Comparison of ENCODE assay signal across 1 cellular context in the genomic region with DNA sequence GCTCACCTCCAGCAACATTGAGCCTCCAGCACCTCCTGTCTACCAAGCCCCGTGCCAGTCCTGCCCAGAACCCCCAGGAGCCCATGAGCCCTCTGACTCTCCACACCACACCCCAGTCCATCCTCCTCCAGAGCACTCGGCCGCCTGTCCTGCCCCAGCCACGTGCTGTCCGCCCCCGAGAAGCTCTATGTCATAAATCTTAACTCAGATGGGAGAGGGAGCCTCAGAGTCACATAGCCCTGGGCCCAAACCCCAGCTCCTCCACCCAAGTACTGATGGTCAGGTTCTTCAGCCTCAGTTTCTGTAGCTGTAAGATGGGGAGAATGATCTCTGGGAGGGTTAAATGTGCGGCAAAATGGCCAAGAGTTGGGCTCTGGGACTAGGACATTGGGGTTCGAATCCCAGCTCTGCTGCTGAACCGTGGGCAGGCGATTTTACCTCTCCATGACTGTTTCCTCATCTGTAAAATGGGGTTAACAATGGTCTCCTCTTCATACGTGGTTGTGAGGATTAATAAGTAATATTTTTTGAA.
TF ChIP-seq lines count a peak whose summit lies in the region.

No MANE protein-coding gene starts in this region.

TF ChIP-seq in K562, 482 proteins besides CTCF, POLR2A, EP300 and RAD21 (continued from another document):
- TF ChIP-seq HDAC6 (IDR thresholded peaks at IDR 0.05; ENCODE audit: low read depth, low read length) (no peak), NEUROD1 (IDR thresholded peaks at IDR 0.05; ENCODE audit: borderline replicate concordance, low read depth, low read length, partially characterized antibody) (no peak), ZFP1 (CRISPR knock-in tag; IDR thresholded peaks at IDR 0.05) (no peak), ADNP (tag; IDR thresholded peaks at IDR 0.05) (peak; percentile 18; the same call in 1 of the 2 replicates), GABPA (tag; conservative IDR thresholded peaks at IDR 0.05; ENCODE audit: low read depth) (peak; percentile 35; the same call in 1 of the 2 replicates), BHLHE40 (IDR thresholded peaks at IDR 0.05; ENCODE audit: low read length) (peak; percentile 74), STAG1 (CRISPR knock-in tag; IDR thresholded peaks at IDR 0.05; ENCODE audit: borderline replicate concordance) (no peak), ZNF347 (CRISPR knock-in tag; IDR thresholded peaks at IDR 0.05; ENCODE audit: low read depth) (no peak), HNRNPL (IDR thresholded peaks at IDR 0.05; ENCODE audit: low read depth, low read length) (no peak), PYGO2 (tag; IDR thresholded peaks at IDR 0.05) (no peak), ZNF57 (CRISPR knock-in tag; IDR thresholded peaks at IDR 0.05) (no peak), ZNF253 (CRISPR knock-in tag; conservative IDR thresholded peaks at IDR 0.05) (no peak), MAZ (CRISPR knock-in tag; conservative IDR thresholded peaks at IDR 0.05 in 1 of 2, IDR thresholded peaks at IDR 0.05 in 1 of 2) (0 out of 4 replicates have a peak, but pooled peaks of 1 of the 2 experiments have one; percentile 18), TEAD2 (tag; IDR thresholded peaks at IDR 0.05) (no peak), TEAD4 (IDR thresholded peaks at IDR 0.05; ENCODE audit: low read length) (no peak), TEAD4 (CRISPR knock-in tag; IDR thresholded peaks at IDR 0.05; ENCODE audit: borderline replicate concordance) (no peak), PML (IDR thresholded peaks at IDR 0.05; ENCODE audit: low read length) (no peak), MYC (IDR thresholded peaks at IDR 0.05; ENCODE audit: low read depth, low read length) (peak; percentile 50; the same call in 1 of the 2 replicates), MYC (CRISPR knock-in tag; IDR thresholded peaks at IDR 0.05; ENCODE audit: borderline replicate concordance, low read depth) (no peak), ERF (CRISPR knock-in tag; IDR thresholded peaks at IDR 0.05) (0 out of 2 replicates have a peak, but pooled peaks have one; percentile 26), OTX1 (CRISPR knock-in tag; IDR thresholded peaks at IDR 0.05) (no peak), MEIS2 (IDR thresholded peaks at IDR 0.05; ENCODE audit: partially characterized antibody) (peak; percentile 85), KDM1A (IDR thresholded peaks at IDR 0.05) (peak; percentile 36 to 60; a peak in 1 of 4 replicates), SRF (CRISPR knock-in tag; IDR thresholded peaks at IDR 0.05) (no peak)
- TF ChIP-seq, protein P1, sequence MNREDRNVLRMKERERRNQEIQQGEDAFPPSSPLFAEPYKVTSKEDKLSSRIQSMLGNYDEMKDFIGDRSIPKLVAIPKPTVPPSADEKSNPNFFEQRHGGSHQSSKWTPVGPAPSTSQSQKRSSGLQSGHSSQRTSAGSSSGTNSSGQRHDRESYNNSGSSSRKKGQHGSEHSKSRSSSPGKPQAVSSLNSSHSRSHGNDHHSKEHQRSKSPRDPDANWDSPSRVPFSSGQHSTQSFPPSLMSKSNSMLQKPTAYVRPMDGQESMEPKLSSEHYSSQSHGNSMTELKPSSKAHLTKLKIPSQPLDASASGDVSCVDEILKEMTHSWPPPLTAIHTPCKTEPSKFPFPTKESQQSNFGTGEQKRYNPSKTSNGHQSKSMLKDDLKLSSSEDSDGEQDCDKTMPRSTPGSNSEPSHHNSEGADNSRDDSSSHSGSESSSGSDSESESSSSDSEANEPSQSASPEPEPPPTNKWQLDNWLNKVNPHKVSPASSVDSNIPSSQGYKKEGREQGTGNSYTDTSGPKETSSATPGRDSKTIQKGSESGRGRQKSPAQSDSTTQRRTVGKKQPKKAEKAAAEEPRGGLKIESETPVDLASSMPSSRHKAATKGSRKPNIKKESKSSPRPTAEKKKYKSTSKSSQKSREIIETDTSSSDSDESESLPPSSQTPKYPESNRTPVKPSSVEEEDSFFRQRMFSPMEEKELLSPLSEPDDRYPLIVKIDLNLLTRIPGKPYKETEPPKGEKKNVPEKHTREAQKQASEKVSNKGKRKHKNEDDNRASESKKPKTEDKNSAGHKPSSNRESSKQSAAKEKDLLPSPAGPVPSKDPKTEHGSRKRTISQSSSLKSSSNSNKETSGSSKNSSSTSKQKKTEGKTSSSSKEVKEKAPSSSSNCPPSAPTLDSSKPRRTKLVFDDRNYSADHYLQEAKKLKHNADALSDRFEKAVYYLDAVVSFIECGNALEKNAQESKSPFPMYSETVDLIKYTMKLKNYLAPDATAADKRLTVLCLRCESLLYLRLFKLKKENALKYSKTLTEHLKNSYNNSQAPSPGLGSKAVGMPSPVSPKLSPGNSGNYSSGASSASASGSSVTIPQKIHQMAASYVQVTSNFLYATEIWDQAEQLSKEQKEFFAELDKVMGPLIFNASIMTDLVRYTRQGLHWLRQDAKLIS (CRISPR knock-in tag; IDR thresholded peaks at IDR 0.05), result no peak
- TF ChIP-seq, protein P2, sequence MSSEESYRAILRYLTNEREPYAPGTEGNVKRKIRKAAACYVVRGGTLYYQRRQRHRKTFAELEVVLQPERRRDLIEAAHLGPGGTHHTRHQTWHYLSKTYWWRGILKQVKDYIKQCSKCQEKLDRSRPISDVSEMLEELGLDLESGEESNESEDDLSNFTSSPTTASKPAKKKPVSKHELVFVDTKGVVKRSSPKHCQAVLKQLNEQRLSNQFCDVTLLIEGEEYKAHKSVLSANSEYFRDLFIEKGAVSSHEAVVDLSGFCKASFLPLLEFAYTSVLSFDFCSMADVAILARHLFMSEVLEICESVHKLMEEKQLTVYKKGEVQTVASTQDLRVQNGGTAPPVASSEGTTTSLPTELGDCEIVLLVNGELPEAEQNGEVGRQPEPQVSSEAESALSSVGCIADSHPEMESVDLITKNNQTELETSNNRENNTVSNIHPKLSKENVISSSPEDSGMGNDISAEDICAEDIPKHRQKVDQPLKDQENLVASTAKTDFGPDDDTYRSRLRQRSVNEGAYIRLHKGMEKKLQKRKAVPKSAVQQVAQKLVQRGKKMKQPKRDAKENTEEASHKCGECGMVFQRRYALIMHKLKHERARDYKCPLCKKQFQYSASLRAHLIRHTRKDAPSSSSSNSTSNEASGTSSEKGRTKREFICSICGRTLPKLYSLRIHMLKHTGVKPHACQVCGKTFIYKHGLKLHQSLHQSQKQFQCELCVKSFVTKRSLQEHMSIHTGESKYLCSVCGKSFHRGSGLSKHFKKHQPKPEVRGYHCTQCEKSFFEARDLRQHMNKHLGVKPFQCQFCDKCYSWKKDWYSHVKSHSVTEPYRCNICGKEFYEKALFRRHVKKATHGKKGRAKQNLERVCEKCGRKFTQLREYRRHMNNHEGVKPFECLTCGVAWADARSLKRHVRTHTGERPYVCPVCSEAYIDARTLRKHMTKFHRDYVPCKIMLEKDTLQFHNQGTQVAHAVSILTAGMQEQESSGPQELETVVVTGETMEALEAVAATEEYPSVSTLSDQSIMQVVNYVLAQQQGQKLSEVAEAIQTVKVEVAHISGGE (CRISPR knock-in tag; IDR thresholded peaks at IDR 0.05), result 0 out of 6 replicates have a peak, but pooled peaks of 1 of the 3 experiments have one; percentile 19
- TF ChIP-seq, protein P3, sequence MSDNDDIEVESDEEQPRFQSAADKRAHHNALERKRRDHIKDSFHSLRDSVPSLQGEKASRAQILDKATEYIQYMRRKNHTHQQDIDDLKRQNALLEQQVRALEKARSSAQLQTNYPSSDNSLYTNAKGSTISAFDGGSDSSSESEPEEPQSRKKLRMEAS (CRISPR knock-in tag; IDR thresholded peaks at IDR 0.05), result peak; percentile 52; the same call in 1 of the 2 replicates
- TF ChIP-seq, protein P4, sequence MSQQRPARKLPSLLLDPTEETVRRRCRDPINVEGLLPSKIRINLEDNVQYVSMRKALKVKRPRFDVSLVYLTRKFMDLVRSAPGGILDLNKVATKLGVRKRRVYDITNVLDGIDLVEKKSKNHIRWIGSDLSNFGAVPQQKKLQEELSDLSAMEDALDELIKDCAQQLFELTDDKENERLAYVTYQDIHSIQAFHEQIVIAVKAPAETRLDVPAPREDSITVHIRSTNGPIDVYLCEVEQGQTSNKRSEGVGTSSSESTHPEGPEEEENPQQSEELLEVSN (IDR thresholded peaks at IDR 0.05; ENCODE audit: borderline replicate concordance in 1 of 2, extremely low read depth in 1 of 2, insufficient read depth in 1 of 2, insufficient read length in 1 of 2, low read depth in 1 of 2, low read length in 1 of 2, poor library complexity in 1 of 2, severe bottlenecking in 1 of 2), result peak in 1 of 2 experiments; percentile 47
- TF ChIP-seq, protein P5, sequence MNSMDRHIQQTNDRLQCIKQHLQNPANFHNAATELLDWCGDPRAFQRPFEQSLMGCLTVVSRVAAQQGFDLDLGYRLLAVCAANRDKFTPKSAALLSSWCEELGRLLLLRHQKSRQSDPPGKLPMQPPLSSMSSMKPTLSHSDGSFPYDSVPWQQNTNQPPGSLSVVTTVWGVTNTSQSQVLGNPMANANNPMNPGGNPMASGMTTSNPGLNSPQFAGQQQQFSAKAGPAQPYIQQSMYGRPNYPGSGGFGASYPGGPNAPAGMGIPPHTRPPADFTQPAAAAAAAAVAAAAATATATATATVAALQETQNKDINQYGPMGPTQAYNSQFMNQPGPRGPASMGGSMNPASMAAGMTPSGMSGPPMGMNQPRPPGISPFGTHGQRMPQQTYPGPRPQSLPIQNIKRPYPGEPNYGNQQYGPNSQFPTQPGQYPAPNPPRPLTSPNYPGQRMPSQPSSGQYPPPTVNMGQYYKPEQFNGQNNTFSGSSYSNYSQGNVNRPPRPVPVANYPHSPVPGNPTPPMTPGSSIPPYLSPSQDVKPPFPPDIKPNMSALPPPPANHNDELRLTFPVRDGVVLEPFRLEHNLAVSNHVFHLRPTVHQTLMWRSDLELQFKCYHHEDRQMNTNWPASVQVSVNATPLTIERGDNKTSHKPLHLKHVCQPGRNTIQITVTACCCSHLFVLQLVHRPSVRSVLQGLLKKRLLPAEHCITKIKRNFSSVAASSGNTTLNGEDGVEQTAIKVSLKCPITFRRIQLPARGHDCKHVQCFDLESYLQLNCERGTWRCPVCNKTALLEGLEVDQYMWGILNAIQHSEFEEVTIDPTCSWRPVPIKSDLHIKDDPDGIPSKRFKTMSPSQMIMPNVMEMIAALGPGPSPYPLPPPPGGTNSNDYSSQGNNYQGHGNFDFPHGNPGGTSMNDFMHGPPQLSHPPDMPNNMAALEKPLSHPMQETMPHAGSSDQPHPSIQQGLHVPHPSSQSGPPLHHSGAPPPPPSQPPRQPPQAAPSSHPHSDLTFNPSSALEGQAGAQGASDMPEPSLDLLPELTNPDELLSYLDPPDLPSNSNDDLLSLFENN (IDR thresholded peaks at IDR 0.05; ENCODE audit: low read depth in 2 of 2, low read length in 2 of 2), result no peak
- TF ChIP-seq, protein P6, sequence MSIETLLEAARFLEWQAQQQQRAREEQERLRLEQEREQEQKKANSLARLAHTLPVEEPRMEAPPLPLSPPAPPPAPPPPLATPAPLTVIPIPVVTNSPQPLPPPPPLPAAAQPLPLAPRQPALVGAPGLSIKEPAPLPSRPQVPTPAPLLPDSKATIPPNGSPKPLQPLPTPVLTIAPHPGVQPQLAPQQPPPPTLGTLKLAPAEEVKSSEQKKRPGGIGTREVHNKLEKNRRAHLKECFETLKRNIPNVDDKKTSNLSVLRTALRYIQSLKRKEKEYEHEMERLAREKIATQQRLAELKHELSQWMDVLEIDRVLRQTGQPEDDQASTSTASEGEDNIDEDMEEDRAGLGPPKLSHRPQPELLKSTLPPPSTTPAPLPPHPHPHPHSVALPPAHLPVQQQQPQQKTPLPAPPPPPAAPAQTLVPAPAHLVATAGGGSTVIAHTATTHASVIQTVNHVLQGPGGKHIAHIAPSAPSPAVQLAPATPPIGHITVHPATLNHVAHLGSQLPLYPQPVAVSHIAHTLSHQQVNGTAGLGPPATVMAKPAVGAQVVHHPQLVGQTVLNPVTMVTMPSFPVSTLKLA (conservative IDR thresholded peaks at IDR 0.05), result peak; percentile 58 to 67; a peak in 3 of 4 replicates
- TF ChIP-seq, protein P7, sequence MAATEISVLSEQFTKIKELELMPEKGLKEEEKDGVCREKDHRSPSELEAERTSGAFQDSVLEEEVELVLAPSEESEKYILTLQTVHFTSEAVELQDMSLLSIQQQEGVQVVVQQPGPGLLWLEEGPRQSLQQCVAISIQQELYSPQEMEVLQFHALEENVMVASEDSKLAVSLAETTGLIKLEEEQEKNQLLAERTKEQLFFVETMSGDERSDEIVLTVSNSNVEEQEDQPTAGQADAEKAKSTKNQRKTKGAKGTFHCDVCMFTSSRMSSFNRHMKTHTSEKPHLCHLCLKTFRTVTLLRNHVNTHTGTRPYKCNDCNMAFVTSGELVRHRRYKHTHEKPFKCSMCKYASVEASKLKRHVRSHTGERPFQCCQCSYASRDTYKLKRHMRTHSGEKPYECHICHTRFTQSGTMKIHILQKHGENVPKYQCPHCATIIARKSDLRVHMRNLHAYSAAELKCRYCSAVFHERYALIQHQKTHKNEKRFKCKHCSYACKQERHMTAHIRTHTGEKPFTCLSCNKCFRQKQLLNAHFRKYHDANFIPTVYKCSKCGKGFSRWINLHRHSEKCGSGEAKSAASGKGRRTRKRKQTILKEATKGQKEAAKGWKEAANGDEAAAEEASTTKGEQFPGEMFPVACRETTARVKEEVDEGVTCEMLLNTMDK (IDR thresholded peaks at IDR 0.05; ENCODE audit: borderline replicate concordance, insufficient read depth, low read depth, low read length, poor library complexity, severe bottlenecking), result no peak
